In genomic region chrX:65575024-65575423, GRCh38 we compare ENCODE assay signal across 19 cellular contexts.
"Had no signal": no experiment of that assay in that cellular context is flagged by ENCODE, and none has a peak within 500 bp of the region (broad histone marks: within the 10 kb centered on the region; RNA-seq: fewer than 3 reads in every experiment).

No MANE protein-coding gene starts in this region.

- H3K4me1 ChIP-seq: adrenal gland, colonic mucosa, psoas muscle, right lobe of liver had no signal

- H3K36me3 Mint-ChIP-seq: activated naive CD4-positive, alpha-beta T cell treated with anti-CD3 and anti-CD28 coated beads, Interleukin-2, amount 50 U/mL, for 24 hours; type B pancreatic cell had no signal

- H3K4me2 ChIP-seq: smooth muscle cell had no signal

- ATAC-seq: activated CD8-positive, alpha-beta T cell treated with anti-CD3 and anti-CD28 coated beads for 36 hours; esophagus mucosa; psoas muscle; right lobe of liver had no signal

- H3K9me3 Mint-ChIP-seq: activated B cell treated with CpG ODN at 0.5 μM for 24 hours; activated CD8-positive, alpha-beta T cell treated with anti-CD3 and anti-CD28 coated beads for 36 hours; activated naive CD4-positive, alpha-beta T cell treated with anti-CD3 and anti-CD28 coated beads, Interleukin-2, amount 50 U/mL, for 24 hours; neural crest cell; stimulated activated naive CD8-positive, alpha-beta T cell treated with anti-CD3 and anti-CD28 coated beads, Interleukin-15, Interleukin-2, amounts not matched to agents 100 ng/mL and 50 ng/mL, for 24 hours had no signal

- H3K9me3 ChIP-seq: adrenal gland, colonic mucosa, psoas muscle, right lobe of liver had no signal

- H3K27ac Mint-ChIP-seq: activated B cell treated with CpG ODN at 0.5 μM for 24 hours; activated CD8-positive, alpha-beta T cell treated with anti-CD3 and anti-CD28 coated beads for 36 hours; activated naive CD4-positive, alpha-beta T cell treated with anti-CD3 and anti-CD28 coated beads, Interleukin-2, amount 50 U/mL, for 24 hours; stimulated activated naive CD8-positive, alpha-beta T cell treated with anti-CD3 and anti-CD28 coated beads, Interleukin-15, Interleukin-2, amounts not matched to agents 100 ng/mL and 50 ng/mL, for 24 hours; type B pancreatic cell had no signal

- H3K4me3 ChIP-seq: adrenal gland, colonic mucosa, psoas muscle, right lobe of liver, smooth muscle cell had no signal

- H3K27me3 Mint-ChIP-seq: activated B cell treated with CpG ODN at 0.5 μM for 24 hours; activated CD8-positive, alpha-beta T cell treated with anti-CD3 and anti-CD28 coated beads for 36 hours; activated naive CD4-positive, alpha-beta T cell treated with anti-CD3 and anti-CD28 coated beads, Interleukin-2, amount 50 U/mL, for 24 hours; stimulated activated naive CD8-positive, alpha-beta T cell treated with anti-CD3 and anti-CD28 coated beads, Interleukin-15, Interleukin-2, amounts not matched to agents 100 ng/mL and 50 ng/mL, for 24 hours; type B pancreatic cell had no signal

- H3K4me1 Mint-ChIP-seq: activated B cell treated with CpG ODN at 0.5 μM for 24 hours; activated naive CD4-positive, alpha-beta T cell treated with anti-CD3 and anti-CD28 coated beads, Interleukin-2, amount 50 U/mL, for 24 hours; neural crest cell had no signal

- H3K27me3 ChIP-seq: colonic mucosa had no signal

- H3K4me3 Mint-ChIP-seq: activated B cell treated with CpG ODN at 0.5 μM for 24 hours; activated CD8-positive, alpha-beta T cell treated with anti-CD3 and anti-CD28 coated beads for 36 hours; activated naive CD4-positive, alpha-beta T cell treated with anti-CD3 and anti-CD28 coated beads, Interleukin-2, amount 50 U/mL, for 24 hours; neural crest cell; stimulated activated naive CD8-positive, alpha-beta T cell treated with anti-CD3 and anti-CD28 coated beads, Interleukin-15, Interleukin-2, amounts not matched to agents 100 ng/mL and 50 ng/mL, for 24 hours; type B pancreatic cell had no signal

- DNase-seq: activated B cell treated with CpG ODN at 0.5 μM for 24 hours; activated CD4-positive, alpha-beta T cell treated with anti-CD3 and anti-CD28 coated beads for 48 hours; activated CD8-positive, alpha-beta T cell treated with anti-CD3 and anti-CD28 coated beads for 36 hours; activated effector memory CD4-positive, alpha-beta T cell treated with anti-CD3 and anti-CD28 coated beads, Interleukin-2, amount 50 U/mL, for 16 hours; activated T-cell treated with anti-CD3 and anti-CD28 coated beads, Interleukin-2, amount 50 U/mL, for 48 hours; adrenal gland; central memory CD4-positive, alpha-beta T cell; colonic mucosa; glutamatergic neuron; hypothalamus; midbrain; psoas muscle; right lobe of liver had no signal

- H3K36me3 ChIP-seq: adrenal gland, colonic mucosa, right lobe of liver had no signal

- H3K27ac ChIP-seq: adrenal gland, colonic mucosa, psoas muscle, right lobe of liver had no signal
